In the genomic region with DNA sequence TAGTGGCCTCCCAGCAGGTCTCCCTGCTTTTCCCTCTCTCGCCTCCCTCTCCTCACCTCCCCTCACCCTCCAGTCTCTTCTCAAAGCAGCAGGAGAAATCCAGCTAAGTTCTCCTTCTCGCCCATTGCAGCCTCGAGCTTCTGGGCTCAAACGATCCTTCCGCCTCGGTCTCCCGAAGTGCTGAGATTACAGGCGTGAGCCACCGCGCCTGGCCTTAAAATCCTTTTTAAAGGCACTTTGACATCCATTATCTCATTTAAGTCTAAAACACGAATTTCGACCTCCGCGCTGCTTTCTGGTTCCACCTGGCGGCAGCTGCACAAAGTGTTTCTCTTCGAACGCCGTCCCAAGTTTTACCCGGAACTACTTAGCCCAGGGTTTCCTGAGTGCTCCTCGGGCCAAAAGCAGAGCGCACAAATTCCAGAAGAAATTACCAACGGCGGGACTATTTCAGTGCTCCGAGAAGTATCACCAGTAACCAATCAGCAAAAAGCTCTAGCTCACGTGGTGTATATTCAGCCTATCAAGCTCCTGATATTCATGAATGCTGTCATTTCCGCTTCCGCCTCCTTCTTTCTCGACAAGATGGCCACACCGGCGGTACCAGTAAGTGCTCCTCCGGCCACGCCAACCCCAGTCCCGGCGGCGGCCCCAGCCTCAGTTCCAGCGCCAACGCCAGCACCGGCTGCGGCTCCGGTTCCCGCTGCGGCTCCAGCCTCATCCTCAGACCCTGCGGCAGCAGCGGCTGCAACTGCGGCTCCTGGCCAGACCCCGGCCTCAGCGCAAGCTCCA, we compare ENCODE assay signal across 8 cellular contexts.
DNase-seq lines count a peak whose midpoint lies in the region; ATAC-seq and TF ChIP-seq lines count a peak whose summit lies in the region.

A gene with protein sequence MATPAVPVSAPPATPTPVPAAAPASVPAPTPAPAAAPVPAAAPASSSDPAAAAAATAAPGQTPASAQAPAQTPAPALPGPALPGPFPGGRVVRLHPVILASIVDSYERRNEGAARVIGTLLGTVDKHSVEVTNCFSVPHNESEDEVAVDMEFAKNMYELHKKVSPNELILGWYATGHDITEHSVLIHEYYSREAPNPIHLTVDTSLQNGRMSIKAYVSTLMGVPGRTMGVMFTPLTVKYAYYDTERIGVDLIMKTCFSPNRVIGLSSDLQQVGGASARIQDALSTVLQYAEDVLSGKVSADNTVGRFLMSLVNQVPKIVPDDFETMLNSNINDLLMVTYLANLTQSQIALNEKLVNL (plus strand): TSS at position 570 of the 792 bp plus-strand sequence. CDS start 16 bp downstream, at position 586.

- peak; percentile 83 for TF ChIP-seq CTCF in AG09319 (IDR thresholded peaks at IDR 0.05; ENCODE audit: low read depth, low read length)

- DNase-seq in AG09319 (ENCODE audit: extremely low read depth, low read depth) (peak; percentile 99), NCI-H345 treated with DMSO at 0.1 percent for 48 hours (lab: John Stamatoyannopoulos, UW; ENCODE audit: unreplicated experiment) (peak; percentile 97), iris pigment epithelial cell (ENCODE audit: low read depth) (peak; percentile 100)
- peak; percentile 64 to 94 (median 85) for DNase-seq in activated CD4-positive, CD25-positive, alpha-beta regulatory T cell (lab: John Stamatoyannopoulos, UW)
- peak; percentile 96 for DNase-seq in central memory CD4-positive, alpha-beta T cell
- peak; percentile 79 to 82 for DNase-seq in stimulated activated CD4-positive, alpha-beta T cell treated with anti-CD3 and anti-CD28 coated beads, Interleukin-12 subunit alpha, Interleukin-12 subunit beta, amount 100 ng/mL, for 24 hours (ENCODE audit: low read depth in 2 of 2)

- ATAC-seq in GM19025 (IDR thresholded peaks at IDR 0.05; ENCODE audit: low read depth, unreplicated experiment) (peak; percentile 94), HG03342 (IDR thresholded peaks at IDR 0.05; ENCODE audit: unreplicated experiment) (peak; percentile 91)

Comparison
In these comparisons a context has a peak if more than half of its experiments do, and no peak if none do; other contexts are left out.
1. Peak in every context shown above with its lines: DNase-seq and ATAC-seq.